In genomic region chr19:56252699-56253422, GRCh38 we compare ENCODE assay signal across 8 cellular contexts. TPM values are rescaled to one million over a fixed set of nuclear protein-coding genes. Genes with fewer than 3 reads are reported as not detected.
DNase-seq lines count a peak whose midpoint lies in the region; ATAC-seq and TF ChIP-seq lines count a peak whose summit lies in the region.

No MANE protein-coding gene starts in this region.

- H3F3A ChIP-seq in SU-DHL-6 (ENCODE audit: insufficient read depth) = 0 out of 2 replicates have a peak, but pooled peaks cover 6% of the 10 kb centered on the region

- no peak overlapping the region for H3K9ac ChIP-seq in SU-DHL-6 (ENCODE audit: low read length)

- no peak overlapping the region for H3K27ac Mint-ChIP-seq in activated naive CD8-positive, alpha-beta T cell treated with anti-CD3 and anti-CD28 coated beads, Interleukin-2, amount 10 ng/mL, durations not matched to agents 7 days and 5 days

- POLR2A ChIA-PET in activated naive CD8-positive, alpha-beta T cell treated with anti-CD3 and anti-CD28 coated beads, Interleukin-2, amount 10 ng/mL, durations not matched to agents 7 days and 5 days (lab: Charles Lee) = interaction anchor here (0.7 to 2.0 kb wide), 2 partner anchors 61 to 81 kb away, joined by 3 to 10 read pairs; no protein-coding TSS in a partner anchor

- H4K20me1 ChIP-seq in SU-DHL-6 (ENCODE audit: low read depth, low read length) = no peaks in the 10 kb centered on the region

- no peaks in the 10 kb centered on the region for H3K27me3 ChIP-seq in SU-DHL-6 (ENCODE audit: low read length)

- H3K4me3 ChIP-seq in LNCaP clone FGC (ENCODE audit: low read depth, low read length) (no peak overlapping the region), SU-DHL-6 (ENCODE audit: insufficient read depth, low read length, poor library complexity, severe bottlenecking) (no peak overlapping the region)

- ATAC-seq in activated naive CD8-positive, alpha-beta T cell treated with anti-CD3 and anti-CD28 coated beads, Interleukin-2, amount 10 ng/mL, durations not matched to agents 7 days and 5 days (ENCODE audit: low read depth) = peak; percentile 78
- ATAC-seq in HG03095 (IDR thresholded peaks at IDR 0.05; ENCODE audit: unreplicated experiment) (no peak), GM18520 (IDR thresholded peaks at IDR 0.05; ENCODE audit: unreplicated experiment) (no peak)

- no peaks in the 10 kb centered on the region for H3K9me3 ChIP-seq in SU-DHL-6 (ENCODE audit: insufficient read depth, low read length)

- no peaks in the 10 kb centered on the region for H3K79me2 ChIP-seq in SU-DHL-6 (ENCODE audit: insufficient read depth, low read length)

- intact Hi-C loops in cardiac septum (cut with DNase I) = loop anchor here (5.0 kb wide), 1 partner anchor 94 kb away; no protein-coding TSS in a partner anchor

- H3K9me2 ChIP-seq in SU-DHL-6 (replicated peaks; ENCODE audit: insufficient read depth, low read length) = no peaks in the 10 kb centered on the region

- H3K36me3 ChIP-seq in SU-DHL-6 (ENCODE audit: low read length) = no peaks in the 10 kb centered on the region

- no peaks in the 10 kb centered on the region for H3K9me3 Mint-ChIP-seq in activated naive CD8-positive, alpha-beta T cell treated with anti-CD3 and anti-CD28 coated beads, Interleukin-2, amount 10 ng/mL, durations not matched to agents 7 days and 5 days

- no peak overlapping the region for H3K4me2 ChIP-seq in SU-DHL-6 (ENCODE audit: low read depth, low read length, poor library complexity, severe bottlenecking)

- TF ChIP-seq CTCF in LNCaP clone FGC (IDR thresholded peaks at IDR 0.05; ENCODE audit: control insufficient read depth, extremely low read depth, insufficient read depth) (peak; percentile 85), SU-DHL-6 (IDR thresholded peaks at IDR 0.05; ENCODE audit: insufficient read depth, low read length, poor library complexity, severe bottlenecking) (peak; percentile 78)

- H3K36me3 Mint-ChIP-seq in activated naive CD8-positive, alpha-beta T cell treated with anti-CD3 and anti-CD28 coated beads, Interleukin-2, amount 10 ng/mL, durations not matched to agents 7 days and 5 days = peaks cover 2% of the 10 kb centered on the region

- H3K4me1 Mint-ChIP-seq in activated naive CD8-positive, alpha-beta T cell treated with anti-CD3 and anti-CD28 coated beads, Interleukin-2, amount 10 ng/mL, durations not matched to agents 7 days and 5 days = no peaks in the 10 kb centered on the region

- DNase-seq in GM04503 (ENCODE audit: low read depth) (peak; percentile 31), LNCaP clone FGC (ENCODE audit: low read depth) (peak; percentile 52), cardiac septum (ENCODE audit: low spot score) (peak; percentile 89), putamen (ENCODE audit: low spot score) (peak; percentile 24)
- peak; percentile 82 for DNase-seq in activated naive CD8-positive, alpha-beta T cell treated with anti-CD3 and anti-CD28 coated beads, Interleukin-2, amount 10 ng/mL, durations not matched to agents 7 days and 5 days

- peak overlapping the region; percentile 86 for H2AFZ ChIP-seq in SU-DHL-6 (ENCODE audit: low read depth, low read length, severe bottlenecking)

- no peak overlapping the region for H3K27ac ChIP-seq in SU-DHL-6 (ENCODE audit: low read depth, low read length)

- H3K4me3 Mint-ChIP-seq in activated naive CD8-positive, alpha-beta T cell treated with anti-CD3 and anti-CD28 coated beads, Interleukin-2, amount 10 ng/mL, durations not matched to agents 7 days and 5 days = no peak overlapping the region

- H3K27me3 Mint-ChIP-seq in activated naive CD8-positive, alpha-beta T cell treated with anti-CD3 and anti-CD28 coated beads, Interleukin-2, amount 10 ng/mL, durations not matched to agents 7 days and 5 days = no peaks in the 10 kb centered on the region

RNA-seq across cellular contexts. Expression of gene EDDM13, which starts 19.7 kb away (rescaled TPM):
- 1 to 10 TPM; 1.2 to 1.7 TPM for total RNA-seq in activated naive CD8-positive, alpha-beta T cell treated with anti-CD3 and anti-CD28 coated beads, Interleukin-2, amount 10 ng/mL, durations not matched to agents 7 days and 5 days
- total RNA-seq in cardiac septum = not detected

RNA-seq across cellular contexts. Expression of gene ZSCAN5C, which starts 50.8 kb away (rescaled TPM):
- total RNA-seq in activated naive CD8-positive, alpha-beta T cell treated with anti-CD3 and anti-CD28 coated beads, Interleukin-2, amount 10 ng/mL, durations not matched to agents 7 days and 5 days = not detected
- total RNA-seq in cardiac septum = not detected

RNA-seq across cellular contexts. Expression of gene ZSCAN5B, which starts 55.3 kb away (rescaled TPM):
- under 1 TPM in 1 of 2 experiments, not detected in 1; 0.20 TPM for total RNA-seq in activated naive CD8-positive, alpha-beta T cell treated with anti-CD3 and anti-CD28 coated beads, Interleukin-2, amount 10 ng/mL, durations not matched to agents 7 days and 5 days
- total RNA-seq in cardiac septum = not detected

Comparison
In these comparisons a context has a peak if more than half of its experiments do, and no peak if none do; other contexts are left out.
1. DNase-seq: peak in every context shown above with its lines; median percentile 89 in cardiac septum; 82 in activated naive CD8-positive, alpha-beta T cell treated with anti-CD3 and anti-CD28 coated beads, Interleukin-2, amount 10 ng/mL, durations not matched to agents 7 days and 5 days; 52 in LNCaP clone FGC; 31 in GM04503; 24 in putamen.